ENCODE assay signal across 8 cellular contexts in genomic region chr20:50172347-50173013, GRCh38. TPM values are rescaled to one million over a fixed set of nuclear protein-coding genes. Genes with fewer than 3 reads are reported as not detected.
DNase-seq lines count a peak whose midpoint lies in the region; ATAC-seq and TF ChIP-seq lines count a peak whose summit lies in the region.

No MANE protein-coding gene starts in this region.

- peaks cover 14% of the 10 kb centered on the region for H3K27me3 Mint-ChIP-seq in activated CD4-positive, alpha-beta T cell treated with anti-CD3 and anti-CD28 coated beads for 36 hours

- in situ Hi-C loops in G401 (cut with HindIII; ENCODE audit: low sequenced_read_pairs): no loop called here

- intact Hi-C loops in activated CD4-positive, alpha-beta T cell treated with anti-CD3 and anti-CD28 coated beads for 36 hours (cut with DNase I, micrococcal nuclease): no loop called here
- intact Hi-C loops in ascending aorta (cut with DNase I): no loop called here

- DNase-seq in activated CD4-positive, alpha-beta T cell treated with anti-CD3 and anti-CD28 coated beads for 36 hours: no peak
- DNase-seq in activated CD4-positive, alpha-beta T cell treated with anti-CD3 and anti-CD28 coated beads, Interleukin-2, amount 50 U/mL, for 4 hours: no peak
- DNase-seq in ascending aorta (ENCODE audit: low spot score in 2 of 2) (peak; percentile 66 to 92), hypothalamus (lab: John Stamatoyannopoulos, UW) (peak in 35 of 51 donors; percentile 11 to 71 (median 49)), G401 (ENCODE audit: low spot score) (no peak)
- no peak for DNase-seq in activated CD4-positive, CD25-positive, alpha-beta regulatory T cell treated with anti-CD3 and anti-CD28 coated beads, Interleukin-2, amount 50 U/mL, for 72 hours

- H3K9me3 ChIP-seq in ascending aorta: no peaks in the 10 kb centered on the region

- no peak overlapping the region for H3K27ac Mint-ChIP-seq in activated CD4-positive, alpha-beta T cell treated with anti-CD3 and anti-CD28 coated beads for 36 hours

- H3K36me3 ChIP-seq in ascending aorta: no peaks in the 10 kb centered on the region
- no peaks in the 10 kb centered on the region for H3K36me3 ChIP-seq in rectal smooth muscle tissue (ENCODE audit: control insufficient read depth, insufficient read depth, low read length)

- H3K4me3 Mint-ChIP-seq in activated CD4-positive, alpha-beta T cell treated with anti-CD3 and anti-CD28 coated beads for 36 hours: no peak overlapping the region

- H3K9ac ChIP-seq in rectal smooth muscle tissue (ENCODE audit: low read length): peak overlapping the region; percentile 59

- H3K27me3 ChIP-seq in ascending aorta: no peaks in the 10 kb centered on the region
- no peaks in the 10 kb centered on the region for H3K27me3 ChIP-seq in rectal smooth muscle tissue (ENCODE audit: control insufficient read depth, insufficient read depth, low read length)

- ATAC-seq in activated CD4-positive, alpha-beta T cell treated with anti-CD3 and anti-CD28 coated beads for 36 hours: peak; percentile 60
- no peak for ATAC-seq in HG02588 (IDR thresholded peaks at IDR 0.05; ENCODE audit: unreplicated experiment)

- peaks cover 2% of the 10 kb centered on the region for H3K4me1 Mint-ChIP-seq in activated CD4-positive, alpha-beta T cell treated with anti-CD3 and anti-CD28 coated beads for 36 hours

- POLR2A ChIA-PET in activated CD4-positive, alpha-beta T cell treated with anti-CD3 and anti-CD28 coated beads for 36 hours (lab: Charles Lee): interaction anchor here (0.6 kb wide), 2 partner anchors 49 to 260 kb away, joined by 3 read pairs; no protein-coding TSS in a partner anchor

- peaks cover 2% of the 10 kb centered on the region for H3K9me3 Mint-ChIP-seq in activated CD4-positive, alpha-beta T cell treated with anti-CD3 and anti-CD28 coated beads for 36 hours (ENCODE audit: low read depth)

- CTCF ChIA-PET in activated CD4-positive, alpha-beta T cell treated with anti-CD3 and anti-CD28 coated beads for 36 hours (lab: Charles Lee): interaction anchor here (0.7 to 8.5 kb wide), 6 partner anchors 19 to 291 kb away, joined by 3 to 172 read pairs (median 3); partner anchors contain the start of gene PEDS1

- H3K27ac ChIP-seq in ascending aorta (peak overlapping the region; percentile 78 to 86), rectal smooth muscle tissue (ENCODE audit: low read depth, low read length) (peak overlapping the region; percentile 84)

- no peak for TF ChIP-seq CTCF in ascending aorta (IDR thresholded peaks at IDR 0.05)

- no peaks in the 10 kb centered on the region for H3K36me3 Mint-ChIP-seq in activated CD4-positive, alpha-beta T cell treated with anti-CD3 and anti-CD28 coated beads for 36 hours (ENCODE audit: low read depth)

- peak overlapping the region; percentile 65 to 68 for H3K4me3 ChIP-seq in ascending aorta
- H3K4me3 ChIP-seq in rectal smooth muscle tissue (ENCODE audit: low read length): peak overlapping the region; percentile 74

- H3K4me1 ChIP-seq in ascending aorta (peaks cover 3 to 7% of the 10 kb centered on the region in 2 donors), rectal smooth muscle tissue (ENCODE audit: control insufficient read depth, insufficient read depth, low read length) (peaks cover 10% of the 10 kb centered on the region)

RNA-seq across cellular contexts. Expression of gene CEBPB, which starts 18.1 kb away (rescaled TPM):
- total RNA-seq in activated CD4-positive, alpha-beta T cell treated with anti-CD3 and anti-CD28 coated beads for 36 hours: 10 to 100 TPM; 28.9 to 40.1 TPM
- 360 TPM for total RNA-seq in ascending aorta
- total RNA-seq in G401 (2014; rRNA removed; shearing (Covaris generic)): 21.6 and 24.9 TPM in 2 replicates

RNA-seq across cellular contexts. Expression of gene PEDS1, which starts 19.0 kb away (rescaled TPM):
- 10 to 100 TPM; 13.2 to 16.8 TPM for total RNA-seq in activated CD4-positive, alpha-beta T cell treated with anti-CD3 and anti-CD28 coated beads for 36 hours
- total RNA-seq in ascending aorta: 23.9 TPM
- 42.7 and 45.5 TPM in 2 replicates for total RNA-seq in G401 (2014; rRNA removed; shearing (Covaris generic))

RNA-seq across cellular contexts. Expression of gene UBE2V1, which starts 59.5 kb away (rescaled TPM):
- 100 to 1,000 TPM; 177 to 265 TPM for total RNA-seq in activated CD4-positive, alpha-beta T cell treated with anti-CD3 and anti-CD28 coated beads for 36 hours
- 39.4 TPM for total RNA-seq in ascending aorta
- total RNA-seq in G401 (2014; rRNA removed; shearing (Covaris generic)): 33.0 and 40.9 TPM in 2 replicates

Comparison
In these comparisons a context has a peak if more than half of its experiments do, and no peak if none do; other contexts are left out.
1. DNase-seq: peak in ascending aorta (2 of 2) and hypothalamus (35 of 51); none in activated CD4-positive, alpha-beta T cell treated with anti-CD3 and anti-CD28 coated beads for 36 hours (single experiment), activated CD4-positive, alpha-beta T cell treated with anti-CD3 and anti-CD28 coated beads, Interleukin-2, amount 50 U/mL, for 4 hours (0 of 2), activated CD4-positive, CD25-positive, alpha-beta regulatory T cell treated with anti-CD3 and anti-CD28 coated beads, Interleukin-2, amount 50 U/mL, for 72 hours (single experiment) and G401 (single experiment).